Comparison of ENCODE assay signal across 22 cellular contexts in genomic region chr16:87979352-87979751, GRCh38. TPM values are rescaled to one million over a fixed set of nuclear protein-coding genes. Genes with fewer than 3 reads are reported as not detected.
DNase-seq lines count a peak whose midpoint lies in the region; ATAC-seq, FAIRE-seq and TF ChIP-seq lines count a peak whose summit lies in the region.
"Had no signal": no experiment of that assay in that cellular context is flagged by ENCODE, and none has a peak within 500 bp of the region (broad histone marks: within the 10 kb centered on the region; RNA-seq: fewer than 3 reads in every experiment).

No MANE protein-coding gene starts in this region.

- no peaks in the 10 kb centered on the region for H4K20me1 ChIP-seq in HepG2 (ENCODE audit: insufficient read depth, low read length)

- TF ChIP-seq RAD21 in liver (IDR thresholded peaks at IDR 0.05) = peak; percentile 12 to 43
- no peak for TF ChIP-seq RAD21 in HepG2 (CRISPR knock-in tag; IDR thresholded peaks at IDR 0.05)

- intact Hi-C loops in HepG2 (cut with micrococcal nuclease; ENCODE audit: unreplicated experiment) (no loop called here), stomach (cut with DNase I; ENCODE audit: low total_unique reads) (no loop called here)

- 38% methylated on average over 8 of the region's 8 CpGs for WGBS in liver
- 85% methylated on average over 8 of the region's 8 CpGs for WGBS in HepG2 (ENCODE audit: low lambda C conversion rate)
- WGBS in stomach, 5 donors = 70 to 88% (median 83%) methylated on average over 7 to 8 of the region's 8 CpGs

- H3K36me3 ChIP-seq in liver (ENCODE audit: control insufficient read depth in 4 of 4, insufficient read depth in 3 of 4, low read depth in 1 of 4, low read length in 3 of 4) (peaks cover 0 to 6% (median 3%) of the 10 kb centered on the region in 4 donors), HepG2 (replicated peaks in 1 of 2; ENCODE audit: control insufficient read depth in 1 of 2, insufficient read depth in 2 of 2, low read length in 2 of 2) (peaks cover 6 to 20% of the 10 kb centered on the region in 2 experiments; a peak in 4 of 5 replicates), stomach (peaks cover 3 to 60% (median 46%) of the 10 kb centered on the region in 4 donors)

- no peak for DNase-seq in HepG2 (ENCODE audit: low spot score)
- peak; percentile 88 for DNase-seq in left lobe of liver (ENCODE audit: low spot score)
- peak; percentile 51 for DNase-seq in stomach
- DNase-seq in NCI-H1436 (lab: John Stamatoyannopoulos, UW) = no peak
- no peak for DNase-seq in NCI-H1105 treated with DMSO at 0.1 percent for 48 hours (lab: John Stamatoyannopoulos, UW)
- no peak for DNase-seq in NCI-H1417 (lab: John Stamatoyannopoulos, UW)
- DNase-seq: EL, KG1, MV-4-11, NCI-H2081 treated with DMSO at 0.1 percent for 48 hours, NCI-H526, PC-9 had no signal

- TF ChIP-seq POLR2A in HepG2 (IDR thresholded peaks at IDR 0.05; ENCODE audit: insufficient read depth in 1 of 2, low read depth in 2 of 2, low read length in 2 of 2) = no peak
- TF ChIP-seq POLR2A in stomach (IDR thresholded peaks at IDR 0.05) = no peak

- peak overlapping the region; percentile 79 for H3K27ac Mint-ChIP-seq in activated T-helper 17 cell treated with anti-CD3 and anti-CD28 coated beads, Interleukin-2, amount 50 U/mL, for 72 hours
- H3K27ac Mint-ChIP-seq: type B pancreatic cell had no signal

- CTCF ChIA-PET in HepG2 (lab: Yijun Ruan, JAX; ENCODE audit: low intra/inter-chr PET ratio, low total read pairs) = no interaction called here

- H3K27me3 ChIP-seq in liver (ENCODE audit: control insufficient read depth in 4 of 4, insufficient read depth in 4 of 4, low read length in 3 of 4) = no peaks in the 10 kb centered on the region
- H3K27me3 ChIP-seq in HepG2 (ENCODE audit: control insufficient read depth in 1 of 2, insufficient read depth in 2 of 2, low read length in 2 of 2) = no peaks in the 10 kb centered on the region
- no peaks in the 10 kb centered on the region for H3K27me3 ChIP-seq in stomach

- no peak for ATAC-seq in HepG2
- ATAC-seq in activated T-helper 17 cell treated with anti-CD3 and anti-CD28 coated beads, Interleukin-2, amount 50 U/mL, for 72 hours (replicated peaks) = no peak
- ATAC-seq in left lobe of liver = peak; percentile 86
- ATAC-seq: esophagus mucosa, WTC11 had no signal

- no peak for TF ChIP-seq EP300 in HepG2 (IDR thresholded peaks at IDR 0.05; ENCODE audit: low read depth in 2 of 2, low read length in 2 of 2)
- no peak for TF ChIP-seq EP300 in HepG2 (CRISPR knock-in tag; IDR thresholded peaks at IDR 0.05; ENCODE audit: borderline replicate concordance)
- no peak for TF ChIP-seq EP300 in stomach (IDR thresholded peaks at IDR 0.05)

- H3K9me3 Mint-ChIP-seq in activated T-helper 17 cell treated with anti-CD3 and anti-CD28 coated beads, Interleukin-2, amount 50 U/mL, for 72 hours = no peaks in the 10 kb centered on the region
- H3K9me3 Mint-ChIP-seq: type B pancreatic cell, WTC11 had no signal

- no peak overlapping the region for H3K4me3 Mint-ChIP-seq in activated T-helper 17 cell treated with anti-CD3 and anti-CD28 coated beads, Interleukin-2, amount 50 U/mL, for 72 hours
- H3K4me3 Mint-ChIP-seq: type B pancreatic cell, WTC11 had no signal

- peaks cover 2% of the 10 kb centered on the region for H3K79me2 ChIP-seq in HepG2 (ENCODE audit: insufficient read depth, low read length)

- no peak overlapping the region for H3K4me2 ChIP-seq in HepG2 (ENCODE audit: low read depth, low read length)
- H3K4me2 ChIP-seq: PC-9 had no signal

- no peak for TF ChIP-seq CTCF in liver (IDR thresholded peaks at IDR 0.05; ENCODE audit: low read depth, low read length, missing input control)
- no peak for TF ChIP-seq CTCF in HepG2 (CRISPR knock-in tag; IDR thresholded peaks at IDR 0.05)
- TF ChIP-seq CTCF in stomach (IDR thresholded peaks at IDR 0.05) = no peak

- in situ Hi-C loops in HepG2 (cut with HindIII; ENCODE audit: extremely low pct_ligation_motif_present, low pct_unique_long_range_greater_than_20kb) = no loop called here

- FAIRE-seq in HepG2 (lab: Jason Lieb, UNC) = no peak
- FAIRE-seq: GM18507 had no signal

- no TSS peak for BruUV-seq in HepG2 (replicated peaks; lab: Mats Ljungman, UMichigan)

- H3K36me3 Mint-ChIP-seq in activated T-helper 17 cell treated with anti-CD3 and anti-CD28 coated beads, Interleukin-2, amount 50 U/mL, for 72 hours (ENCODE audit: low read depth) = peaks cover 87% of the 10 kb centered on the region

- H3K9ac ChIP-seq in liver (ENCODE audit: low read depth in 1 of 2, low read length in 2 of 2) = no peak overlapping the region
- no peak overlapping the region for H3K9ac ChIP-seq in HepG2 (ENCODE audit: insufficient read depth, low read depth, low read length)

- H3K27ac ChIP-seq in liver (ENCODE audit: low read depth in 1 of 2, low read length in 2 of 2) = peak overlapping the region; percentile 81 to 82
- no peak overlapping the region for H3K27ac ChIP-seq in HepG2 (ENCODE audit: extremely low read length, insufficient read depth, low read length)
- H3K27ac ChIP-seq in stomach = peak overlapping the region in 1 of 5 donors; percentile 13
- H3K27ac ChIP-seq: PC-9, SK-N-MC had no signal

- no peaks in the 10 kb centered on the region for H3K9me3 ChIP-seq in liver (ENCODE audit: control insufficient read depth in 4 of 4, low read length in 3 of 4)
- no peaks in the 10 kb centered on the region for H3K9me3 ChIP-seq in HepG2 (ENCODE audit: low read length)
- H3K9me3 ChIP-seq in stomach = no peaks in the 10 kb centered on the region

- POLR2A ChIA-PET in HepG2 (lab: Yijun Ruan, JAX) = no interaction called here

- H2AFZ ChIP-seq in HepG2 (ENCODE audit: low read length) = no peak overlapping the region
- H2AFZ ChIP-seq: PC-9 had no signal

- H3K4me1 ChIP-seq in liver (ENCODE audit: control insufficient read depth in 4 of 4, insufficient read depth in 4 of 4, low read length in 3 of 4) = peaks cover 2 to 27% (median 15%) of the 10 kb centered on the region in 4 donors
- peaks cover 21% of the 10 kb centered on the region for H3K4me1 ChIP-seq in HepG2 (ENCODE audit: insufficient read depth, low read length)
- H3K4me1 ChIP-seq in stomach = peaks cover 0 to 13% (median 0%) of the 10 kb centered on the region in 4 donors

- H3K27me3 Mint-ChIP-seq in activated T-helper 17 cell treated with anti-CD3 and anti-CD28 coated beads, Interleukin-2, amount 50 U/mL, for 72 hours = no peaks in the 10 kb centered on the region
- H3K27me3 Mint-ChIP-seq: type B pancreatic cell had no signal

- no peak overlapping the region for H3K4me3 ChIP-seq in liver (ENCODE audit: low read depth in 1 of 3, low read length in 3 of 3)
- no peak overlapping the region for H3K4me3 ChIP-seq in HepG2 (replicated peaks in 1 of 3; ENCODE audit: insufficient read depth in 1 of 3, low read depth in 2 of 3, low read length in 3 of 3)
- H3K4me3 ChIP-seq in stomach = no peak overlapping the region
- H3K4me3 ChIP-seq: PC-9, SK-N-MC had no signal

- H3K4me1 Mint-ChIP-seq in activated T-helper 17 cell treated with anti-CD3 and anti-CD28 coated beads, Interleukin-2, amount 50 U/mL, for 72 hours = peaks cover 40% of the 10 kb centered on the region

RNA-seq across cellular contexts. Expression of gene BANP, which starts 28.1 kb away (rescaled TPM):
- total RNA-seq in liver (10 to 100 TPM; 20.5 to 20.7 TPM), HepG2 (2016; rRNA removed; fragmentation: Illumina TruSeq; extraction: Trizol) (13.0 and 20.2 TPM in 2 replicates), left lobe of liver (22.4 TPM), stomach (100 to 1,000 TPM in 1 of 5 donors, 10 to 100 TPM in 4; 17.4 to 144 (median 71.2) TPM)
- polyA plus RNA-seq in liver (1 to 10 TPM; 4.9 to 6.9 TPM), HepG2 (2011; rRNA removed) (23.8 and 24.6 TPM in 2 replicates), stomach (10 to 100 TPM in 1 of 3 donors, 1 to 10 TPM in 2; 6.0 to 10.3 (median 7.5) TPM)
- total RNA-seq in HepG2 (2016; cell fraction: cytosol; rRNA removed; fragmentation: Illumina TruSeq; extraction: Trizol; ENCODE audit: low read depth) = 63.3 and 63.4 TPM in 2 replicates
- 11.2 and 21.0 TPM in 2 replicates for total RNA-seq in HepG2 (2016; cell fraction: insoluble cytoplasmic fraction; rRNA removed; fragmentation: Illumina TruSeq; extraction: Trizol)
- total RNA-seq in HepG2 (2016; cell fraction: membrane; rRNA removed; fragmentation: Illumina TruSeq; extraction: Trizol) = 26.8 and 28.3 TPM in 2 replicates
- 25.5 and 26.4 TPM in 2 replicates for total RNA-seq in HepG2 (2016; cell fraction: nucleus; rRNA removed; fragmentation: Illumina TruSeq; extraction: Trizol)
- polyA plus RNA-seq in HepG2 (2011; cell fraction: cytosol; rRNA removed) = 21.1 and 26.1 TPM in 2 replicates
- polyA plus RNA-seq in HepG2 (2011; cell fraction: nucleus; rRNA removed) = 58.9 and 72.7 TPM in 2 replicates
- 16.2 and 18.3 TPM in 2 replicates for polyA plus RNA-seq in HepG2 (2012)
- 6.1 and 6.3 TPM in 2 replicates for polyA plus RNA-seq in HepG2 (2016; cell fraction: cytosol; fragmentation: Illumina TruSeq; extraction: Trizol; ENCODE audit: low read depth)
- polyA plus RNA-seq in HepG2 (2016; cell fraction: insoluble cytoplasmic fraction; fragmentation: Illumina TruSeq; extraction: Trizol; ENCODE audit: low read depth) = 10.3 and 13.0 TPM in 2 replicates
- polyA plus RNA-seq in HepG2 (2016; cell fraction: membrane; fragmentation: Illumina TruSeq; extraction: Trizol; ENCODE audit: low read depth) = 7.4 and 8.4 TPM in 2 replicates
- 24.7 and 27.2 TPM in 2 replicates for polyA plus RNA-seq in HepG2 (2016; cell fraction: nucleus; fragmentation: Illumina TruSeq; extraction: Trizol; ENCODE audit: insufficient read depth, low read depth)
- 44.9 and 76.3 TPM in 2 replicates for polyA minus RNA-seq in HepG2 (2011; rRNA and poly(A)+ RNA removed; ENCODE audit: low replicate concordance)
- 24.6 and 25.1 TPM in 2 replicates for polyA minus RNA-seq in HepG2 (2011; cell fraction: cytosol; rRNA and poly(A)+ RNA removed)
- 76.5 and 78.6 TPM in 2 replicates for polyA minus RNA-seq in HepG2 (2011; cell fraction: nucleus; rRNA and poly(A)+ RNA removed)
- total RNA-seq in activated T-helper 17 cell treated with anti-CD3 and anti-CD28 coated beads, Interleukin-2, amount 50 U/mL, for 72 hours = 10 to 100 TPM; 46.4 to 85.9 TPM

RNA-seq across cellular contexts. Expression of gene CA5A, which starts 43.0 kb away (rescaled TPM):
- 10 to 100 TPM; 12.3 to 66.8 TPM for total RNA-seq in liver
- 10 to 100 TPM; 33.5 to 33.8 TPM for polyA plus RNA-seq in liver
- 85.7 and 106 TPM in 2 replicates for total RNA-seq in HepG2 (2016; rRNA removed; fragmentation: Illumina TruSeq; extraction: Trizol)
- total RNA-seq in HepG2 (2016; cell fraction: cytosol; rRNA removed; fragmentation: Illumina TruSeq; extraction: Trizol; ENCODE audit: low read depth) = 32.7 and 37.9 TPM in 2 replicates
- total RNA-seq in HepG2 (2016; cell fraction: insoluble cytoplasmic fraction; rRNA removed; fragmentation: Illumina TruSeq; extraction: Trizol) = 85.8 and 97.2 TPM in 2 replicates
- total RNA-seq in HepG2 (2016; cell fraction: membrane; rRNA removed; fragmentation: Illumina TruSeq; extraction: Trizol) = 29.8 and 38.9 TPM in 2 replicates
- total RNA-seq in HepG2 (2016; cell fraction: nucleus; rRNA removed; fragmentation: Illumina TruSeq; extraction: Trizol) = 97.3 and 115 TPM in 2 replicates
- 66.8 and 70.0 TPM in 2 replicates for polyA plus RNA-seq in HepG2 (2011; rRNA removed)
- 69.7 and 71.1 TPM in 2 replicates for polyA plus RNA-seq in HepG2 (2011; cell fraction: cytosol; rRNA removed)
- polyA plus RNA-seq in HepG2 (2011; cell fraction: nucleus; rRNA removed) = 186 and 199 TPM in 2 replicates
- 44.2 and 48.2 TPM in 2 replicates for polyA plus RNA-seq in HepG2 (2012)
- 21.5 and 23.0 TPM in 2 replicates for polyA plus RNA-seq in HepG2 (2016; cell fraction: cytosol; fragmentation: Illumina TruSeq; extraction: Trizol; ENCODE audit: low read depth)
- 68.8 and 71.9 TPM in 2 replicates for polyA plus RNA-seq in HepG2 (2016; cell fraction: insoluble cytoplasmic fraction; fragmentation: Illumina TruSeq; extraction: Trizol; ENCODE audit: low read depth)
- polyA plus RNA-seq in HepG2 (2016; cell fraction: membrane; fragmentation: Illumina TruSeq; extraction: Trizol; ENCODE audit: low read depth) = 18.4 and 18.5 TPM in 2 replicates
- 127 and 130 TPM in 2 replicates for polyA plus RNA-seq in HepG2 (2016; cell fraction: nucleus; fragmentation: Illumina TruSeq; extraction: Trizol; ENCODE audit: insufficient read depth, low read depth)
- polyA minus RNA-seq in HepG2 (2011; rRNA and poly(A)+ RNA removed; ENCODE audit: low replicate concordance) = 132 TPM in 1 of 2 replicates, not detected in the other
- polyA minus RNA-seq in HepG2 (2011; cell fraction: cytosol; rRNA and poly(A)+ RNA removed) = 12.6 and 15.9 TPM in 2 replicates
- polyA minus RNA-seq in HepG2 (2011; cell fraction: nucleus; rRNA and poly(A)+ RNA removed) = 114 and 132 TPM in 2 replicates
- total RNA-seq in activated T-helper 17 cell treated with anti-CD3 and anti-CD28 coated beads, Interleukin-2, amount 50 U/mL, for 72 hours = not detected
- 35.7 TPM for total RNA-seq in left lobe of liver
- not detected for total RNA-seq in stomach
- not detected for polyA plus RNA-seq in stomach
- total RNA-seq: activated CD8-positive, alpha-beta memory T cell treated with anti-CD3 and anti-CD28 coated beads for 36 hours; esophagus mucosa; lower leg skin; osteoblast; WTC11 had no signal

Comparison
In these comparisons a context has a peak if more than half of its experiments do, and no peak if none do; other contexts are left out.
1. DNase-seq: peak in left lobe of liver (single experiment) and stomach (single experiment); none in HepG2 (single experiment), NCI-H1436 (single experiment), NCI-H1105 treated with DMSO at 0.1 percent for 48 hours (single experiment) and NCI-H1417 (0 of 3).
2. RNA of gene CA5A, which starts 43.0 kb away (total RNA-seq): 29.8 to 115 TPM in HepG2, 12.3 to 66.8 TPM in liver and 35.7 TPM in left lobe of liver (single experiment); not detected in activated T-helper 17 cell treated with anti-CD3 and anti-CD28 coated beads, Interleukin-2, amount 50 U/mL, for 72 hours and not detected in stomach; every median in the first group is over 10 times any median in the second.